Comparison of ENCODE assay signal across 13 cellular contexts in genomic region chr1:160924791-160925651, GRCh38. TPM values are rescaled to one million over a fixed set of nuclear protein-coding genes. Genes with fewer than 3 reads are reported as not detected.
DNase-seq lines count a peak whose midpoint lies in the region; ATAC-seq and TF ChIP-seq lines count a peak whose summit lies in the region.
"Had no signal": no experiment of that assay in that cellular context is flagged by ENCODE, and none has a peak within 500 bp of the region (broad histone marks: within the 10 kb centered on the region; RNA-seq: fewer than 3 reads in every experiment).

No MANE protein-coding gene starts in this region.

- H3K36me3 ChIP-seq in body of pancreas (replicated peaks in 1 of 2; ENCODE audit: insufficient read depth in 1 of 2, low read depth in 2 of 2) = no peaks in the 10 kb centered on the region
- H3K36me3 ChIP-seq: BE2C had no signal

- H3K4me3 Mint-ChIP-seq in Calu3 (ENCODE audit: low read depth, unreplicated experiment) (peak overlapping the region; percentile 2), type B pancreatic cell (peak overlapping the region; percentile 14)
- H3K4me3 Mint-ChIP-seq: CD4-positive, alpha-beta memory T cell had no signal

- H3K4me3 ChIP-seq in body of pancreas = no peak overlapping the region

- peaks cover 12% of the 10 kb centered on the region for H3K9me3 Mint-ChIP-seq in Calu3 (ENCODE audit: low read depth, unreplicated experiment)
- H3K9me3 Mint-ChIP-seq in type B pancreatic cell = peaks cover 6% of the 10 kb centered on the region

- no peaks in the 10 kb centered on the region for H3K9me3 ChIP-seq in body of pancreas
- H3K9me3 ChIP-seq: BE2C had no signal

- peaks cover 5% of the 10 kb centered on the region for H3K36me3 Mint-ChIP-seq in Calu3 (ENCODE audit: insufficient read depth, unreplicated experiment)
- H3K36me3 Mint-ChIP-seq in type B pancreatic cell = no peaks in the 10 kb centered on the region

- H3K27ac ChIP-seq in body of pancreas = peak overlapping the region in 3 of 4 donors; percentile 39 to 62 (median 54)
- H3K27ac ChIP-seq: C4-2B had no signal

- 57 to 59% methylated on average over 7 of the region's 7 CpGs for WGBS in body of pancreas, 2 donors

- peak; percentile 73 for DNase-seq in Calu3
- DNase-seq in body of pancreas = peak; percentile 36 to 58 (median 48)
- DNase-seq in mucosa of gallbladder (ENCODE audit: low spot score) = peak; percentile 92
- DNase-seq in type B pancreatic cell (ENCODE audit: extremely low spot score, unreplicated experiment) = no peak
- no peak for DNase-seq in erythroblast (lab: John Stamatoyannopoulos, UW)
- DNase-seq in GM03348 (ENCODE audit: low spot score) = no peak
- DNase-seq in HuH-7.5 (ENCODE audit: low spot score) = no peak
- DNase-seq: BE2C; CD4-positive, alpha-beta memory T cell; DMS153; DMS79 treated with DMSO at 0.1 percent for 48 hours had no signal

- intact Hi-C loops in Calu3 (cut with micrococcal nuclease; ENCODE audit: unreplicated experiment) (no loop called here), body of pancreas (cut with DNase I) (no loop called here)

- H3K27me3 ChIP-seq in body of pancreas = no peaks in the 10 kb centered on the region
- H3K27me3 ChIP-seq: BE2C had no signal

- no TSS peak for BruUV-seq in Calu3 (replicated peaks; lab: Mats Ljungman, UMichigan)

- ATAC-seq in body of pancreas = peak; percentile 75

- no peak for TF ChIP-seq POLR2A in body of pancreas (IDR thresholded peaks at IDR 0.05)
- no peak for TF ChIP-seq POLR2A in erythroblast (IDR thresholded peaks at IDR 0.05; ENCODE audit: low read length)

- H3K4me1 Mint-ChIP-seq in Calu3 (ENCODE audit: low read depth, unreplicated experiment) (peaks cover 14% of the 10 kb centered on the region), type B pancreatic cell (ENCODE audit: unreplicated experiment) (no peaks in the 10 kb centered on the region)

- H3K27ac Mint-ChIP-seq in Calu3 (ENCODE audit: unreplicated experiment) (peak overlapping the region; percentile 32), type B pancreatic cell (no peak overlapping the region)
- H3K27ac Mint-ChIP-seq: CD4-positive, alpha-beta memory T cell had no signal

- no peak for TF ChIP-seq CTCF in Calu3 (IDR thresholded peaks at IDR 0.05; ENCODE audit: unreplicated experiment)
- no peak for TF ChIP-seq CTCF in body of pancreas (IDR thresholded peaks at IDR 0.05)
- TF ChIP-seq CTCF in type B pancreatic cell (conservative IDR thresholded peaks at IDR 0.05) = no peak

- H3K4me1 ChIP-seq in body of pancreas = peaks cover 12% of the 10 kb centered on the region
- H3K4me1 ChIP-seq: BE2C had no signal

- CTCF ChIA-PET in Calu3 (lab: Charles Lee) = interaction anchor here (0.6 to 1.3 kb wide), 5 partner anchors 8 to 143 kb away, joined by 3 to 6 read pairs (median 4); partner anchors contain the start of gene ITLN1

- H3K27me3 Mint-ChIP-seq in Calu3 (ENCODE audit: unreplicated experiment) (peaks cover 26% of the 10 kb centered on the region), type B pancreatic cell (no peaks in the 10 kb centered on the region)

RNA-seq across cellular contexts. Expression of gene ITLN2, which starts 29.6 kb away (rescaled TPM):
- total RNA-seq in Calu3 (2022) = not detected in 2 replicates
- not detected for total RNA-seq in body of pancreas
- total RNA-seq in mucosa of gallbladder = not detected
- total RNA-seq in type B pancreatic cell (ENCODE audit: low replicate concordance) = 0.99 and 1.7 TPM in 2 replicates
- total RNA-seq: CD4-positive, alpha-beta memory T cell; H4 had no signal

RNA-seq across cellular contexts. Expression of gene ITLN1, which starts 40.0 kb away (rescaled TPM):
- total RNA-seq in Calu3 (2022) (0.54 TPM in 1 of 2 replicates, not detected in the other), body of pancreas (1 to 10 TPM; 5.9 to 8.6 TPM), mucosa of gallbladder (0.29 TPM), type B pancreatic cell (ENCODE audit: low replicate concordance) (23.1 and 59.8 TPM in 2 replicates)
- total RNA-seq: CD4-positive, alpha-beta memory T cell; H4 had no signal

Comparison
In these comparisons a context has a peak if more than half of its experiments do, and no peak if none do; other contexts are left out.
1. DNase-seq: peak in Calu3 (single experiment), body of pancreas (4 of 4) and mucosa of gallbladder (single experiment); none in type B pancreatic cell (single experiment), erythroblast (0 of 2), GM03348 (single experiment) and HuH-7.5 (single experiment).